Comparison of ENCODE assay signal across 31 cellular contexts in the genomic region with DNA sequence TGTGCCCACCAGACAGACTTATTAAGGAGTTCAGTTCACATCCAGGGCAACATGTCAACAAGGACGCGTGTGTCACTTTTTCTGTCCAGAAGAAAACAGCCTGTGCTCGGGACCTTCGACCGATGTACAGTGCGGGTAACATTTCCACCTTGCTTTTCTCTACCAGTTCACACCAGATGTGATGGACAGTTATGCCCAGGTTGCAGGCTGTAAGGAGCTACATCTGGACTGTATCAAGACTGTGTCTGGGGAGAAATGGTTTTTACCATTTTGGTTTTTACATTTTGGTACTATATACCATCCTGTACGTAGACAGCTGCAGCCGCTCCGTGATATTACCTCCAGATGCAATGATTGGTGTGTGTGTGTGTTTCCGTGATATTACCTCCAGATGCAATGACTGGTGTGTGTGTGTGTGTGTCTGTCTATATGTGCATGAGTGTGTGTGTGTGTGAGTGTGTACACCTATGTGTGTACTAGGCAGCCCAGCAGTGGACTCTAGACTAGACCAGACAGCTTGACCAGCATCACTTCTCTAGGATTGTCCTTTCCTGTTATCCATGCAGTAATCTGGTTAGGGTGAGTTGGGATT.
DNase-seq lines count a peak whose midpoint lies in the region; ATAC-seq, FAIRE-seq and TF ChIP-seq lines count a peak whose summit lies in the region.
"Had no signal": no experiment of that assay in that cellular context is flagged by ENCODE, and none has a peak within 500 bp of the region (broad histone marks: within the 10 kb centered on the region; RNA-seq: fewer than 3 reads in every experiment).

No MANE protein-coding gene starts in this region.

- peak; percentile 24 for ATAC-seq in stimulated activated effector memory CD8-positive, alpha-beta T cell treated with anti-CD3 and anti-CD28 coated beads, Interleukin-12 subunit alpha, Interleukin-12 subunit beta, amount 100 ng/mL, for 72 hours
- ATAC-seq: activated CD8-positive, alpha-beta T cell treated with anti-CD3 and anti-CD28 coated beads, Interleukin-2, amount 10 ng/mL, durations not matched to agents 7 days and 5 days; effector memory CD8-positive, alpha-beta T cell; left lung; natural killer cell treated with Interleukin-12 subunit alpha and Interleukin-12 subunit beta and Interleukin-15 and Interleukin-18, amount 100 ng/mL, for 72 hours; pancreas had no signal

- DNase-seq in GM12892 (ENCODE audit: insufficient read length) (no peak), RPMI7951 (ENCODE audit: low read depth) (peak; percentile 53), hepatocyte (ENCODE audit: low spot score) (no peak), germinal center (ENCODE audit: low spot score) (no peak), LoVo (ENCODE audit: low spot score) (no peak), posterior vena cava (ENCODE audit: low spot score) (no peak)
- no peak for DNase-seq in stimulated activated effector memory CD8-positive, alpha-beta T cell treated with anti-CD3 and anti-CD28 coated beads, Interleukin-12 subunit alpha, Interleukin-12 subunit beta, amount 100 ng/mL, for 72 hours (ENCODE audit: low spot score in 2 of 2)
- no peak for DNase-seq in stimulated activated naive CD4-positive, alpha-beta T cell (lab: John Stamatoyannopoulos, UW)
- DNase-seq: activated CD4-positive, alpha-beta T cell treated with anti-CD3 and anti-CD28 coated beads for 1 hour; activated CD8-positive, alpha-beta T cell treated with anti-CD3 and anti-CD28 coated beads, Interleukin-2, amount 10 ng/mL, durations not matched to agents 7 days and 5 days; activated gamma-delta T cell; brain microvascular endothelial cell; Calu3; effector memory CD8-positive, alpha-beta T cell; gastrocnemius medialis; KBM-7; left lung; midbrain; MM.1S; NCI-H1436; NCI-H2107; NCI-H446; NCI-H82; pancreas; SHP77 treated with DMSO at 0.1 percent for 48 hours; stimulated activated CD8-positive, alpha-beta memory T cell treated with anti-CD3 and anti-CD28 coated beads, Interleukin-4, amount 100 ng/mL, for 48 hours had no signal

- FAIRE-seq in GM12892 (lab: Jason Lieb, UNC) = peak; percentile 33
- FAIRE-seq: GM19239, pancreas had no signal

- no peaks in the 10 kb centered on the region for H4K20me1 ChIP-seq in hepatocyte (ENCODE audit: insufficient read depth, poor library complexity, severe bottlenecking)

- TF ChIP-seq CTCF in hepatocyte (IDR thresholded peaks at IDR 0.05; ENCODE audit: poor library complexity) = no peak

- TF ChIP-seq POLR2A in GM12892 (IDR thresholded peaks at IDR 0.05; ENCODE audit: low read depth, low read length) = no peak

- H3K27ac Mint-ChIP-seq in stimulated activated effector memory CD8-positive, alpha-beta T cell treated with anti-CD3 and anti-CD28 coated beads, Interleukin-12 subunit alpha, Interleukin-12 subunit beta, amount 100 ng/mL, for 72 hours = no peak overlapping the region
- H3K27ac Mint-ChIP-seq: activated CD8-positive, alpha-beta T cell treated with anti-CD3 and anti-CD28 coated beads, Interleukin-2, amount 10 ng/mL, durations not matched to agents 7 days and 5 days; effector memory CD8-positive, alpha-beta T cell; natural killer cell treated with Interleukin-12 subunit alpha and Interleukin-12 subunit beta and Interleukin-15 and Interleukin-18, amount 100 ng/mL, for 72 hours had no signal

- H3K4me3 ChIP-seq in hepatocyte = no peak overlapping the region
- H3K4me3 ChIP-seq: coronary artery, gastrocnemius medialis, left lung, pancreas, suprapubic skin had no signal

- H3K9me3 ChIP-seq in hepatocyte (ENCODE audit: low read depth) = no peaks in the 10 kb centered on the region
- H3K9me3 ChIP-seq: gastrocnemius medialis, left lung, pancreas had no signal

- H3K9me3 Mint-ChIP-seq in stimulated activated effector memory CD8-positive, alpha-beta T cell treated with anti-CD3 and anti-CD28 coated beads, Interleukin-12 subunit alpha, Interleukin-12 subunit beta, amount 100 ng/mL, for 72 hours = peaks cover 3% of the 10 kb centered on the region
- H3K9me3 Mint-ChIP-seq: effector memory CD8-positive, alpha-beta T cell; natural killer cell treated with Interleukin-12 subunit alpha and Interleukin-12 subunit beta and Interleukin-15 and Interleukin-18, amount 100 ng/mL, for 72 hours had no signal

- no peak overlapping the region for H3K4me2 ChIP-seq in hepatocyte

- WGBS in hepatocyte (ENCODE audit: low lambda C conversion rate, missing lambda C conversion rate) = 86% methylated on average over 10 of the region's 10 CpGs

- H3K9me2 ChIP-seq in hepatocyte (replicated peaks; ENCODE audit: insufficient read depth) = no peaks in the 10 kb centered on the region

- H3K4me1 ChIP-seq in hepatocyte (ENCODE audit: insufficient read depth) = peaks cover 31% of the 10 kb centered on the region

- no peak overlapping the region for H3K4me3 Mint-ChIP-seq in stimulated activated effector memory CD8-positive, alpha-beta T cell treated with anti-CD3 and anti-CD28 coated beads, Interleukin-12 subunit alpha, Interleukin-12 subunit beta, amount 100 ng/mL, for 72 hours
- H3K4me3 Mint-ChIP-seq: activated CD8-positive, alpha-beta T cell treated with anti-CD3 and anti-CD28 coated beads, Interleukin-2, amount 10 ng/mL, durations not matched to agents 7 days and 5 days; effector memory CD8-positive, alpha-beta T cell; natural killer cell treated with Interleukin-12 subunit alpha and Interleukin-12 subunit beta and Interleukin-15 and Interleukin-18, amount 100 ng/mL, for 72 hours had no signal

- H3K27ac ChIP-seq in hepatocyte = peak overlapping the region; percentile 87
- H3K27ac ChIP-seq: brain microvascular endothelial cell, C4-2B, pancreas had no signal

- no peaks in the 10 kb centered on the region for H3K36me3 ChIP-seq in hepatocyte (replicated peaks; ENCODE audit: insufficient read depth, low read depth)
- H3K36me3 ChIP-seq: brain microvascular endothelial cell, gastrocnemius medialis, left lung, pancreas, suprapubic skin had no signal

- H2AFZ ChIP-seq in hepatocyte = no peak overlapping the region

- H3K27me3 ChIP-seq in hepatocyte = no peaks in the 10 kb centered on the region
- H3K27me3 ChIP-seq: brain microvascular endothelial cell, gastrocnemius medialis, pancreas, suprapubic skin had no signal

- H3K79me2 ChIP-seq in hepatocyte = no peaks in the 10 kb centered on the region

- H3K36me3 Mint-ChIP-seq in stimulated activated effector memory CD8-positive, alpha-beta T cell treated with anti-CD3 and anti-CD28 coated beads, Interleukin-12 subunit alpha, Interleukin-12 subunit beta, amount 100 ng/mL, for 72 hours = no peaks in the 10 kb centered on the region
- H3K36me3 Mint-ChIP-seq: natural killer cell treated with Interleukin-12 subunit alpha and Interleukin-12 subunit beta and Interleukin-15 and Interleukin-18, amount 100 ng/mL, for 72 hours had no signal

- intact Hi-C loops in posterior vena cava (cut with DNase I) = loop anchor here in 1 of 2 donors (5.0 kb wide), 1 partner anchor 34 kb away; no protein-coding TSS in a partner anchor

- peaks cover 8% of the 10 kb centered on the region for H3K4me1 Mint-ChIP-seq in stimulated activated effector memory CD8-positive, alpha-beta T cell treated with anti-CD3 and anti-CD28 coated beads, Interleukin-12 subunit alpha, Interleukin-12 subunit beta, amount 100 ng/mL, for 72 hours
